ENCODE assay signal across 21 cellular contexts in genomic region chr22:22025320-22026156, GRCh38. TPM values are rescaled to one million over a fixed set of nuclear protein-coding genes. Genes with fewer than 3 reads are reported as not detected.
A peak's percentile ranks its signal among the peaks of the same experiment; 100 is the strongest.
DNase-seq lines count a peak whose midpoint lies in the region; ATAC-seq, FAIRE-seq and TF ChIP-seq lines count a peak whose summit lies in the region.
"Had no signal": no experiment of that assay in that cellular context is flagged by ENCODE, and none has a peak within 500 bp of the region (broad histone marks: within the 10 kb centered on the region; RNA-seq: fewer than 3 reads in every experiment).

No MANE protein-coding gene starts in this region.

- H4K20me1 ChIP-seq in KMS-11 (ENCODE audit: insufficient read depth), result no peaks in the 10 kb centered on the region
- no peaks in the 10 kb centered on the region for H4K20me1 ChIP-seq in K562 (replicated peaks; ENCODE audit: control insufficient read depth, insufficient read depth, low read length)

- POLR2A ChIA-PET in K562 (lab: Yijun Ruan, JAX), result interaction anchor here (0.6 to 8.1 kb wide), 4 partner anchors 15 to 429 kb away, joined by 4 to 123 read pairs (median 6); no protein-coding TSS in a partner anchor

- H3K36me3 ChIP-seq in KMS-11 (ENCODE audit: insufficient read depth), result no peaks in the 10 kb centered on the region
- no peaks in the 10 kb centered on the region for H3K36me3 ChIP-seq in K562 (ENCODE audit: control insufficient read depth, insufficient read depth, low read length)
- H3K36me3 ChIP-seq: transverse colon had no signal

- H3K9me3 Mint-ChIP-seq in stimulated activated memory B cell treated with anti-CD40 and anti-IgM and Interleukin-4, amounts not matched to agents 10 μg/mL and 1 μg/mL and 100 μg/mL, for 72 hours, result no peaks in the 10 kb centered on the region
- no peaks in the 10 kb centered on the region for H3K9me3 Mint-ChIP-seq in CD14-positive monocyte
- H3K9me3 Mint-ChIP-seq: naive thymus-derived CD8-positive, alpha-beta T cell; stimulated activated naive CD8-positive, alpha-beta T cell treated with anti-CD3 and anti-CD28 coated beads, Interleukin-15, Interleukin-2, amounts not matched to agents 100 ng/mL and 50 ng/mL, for 24 hours had no signal

- in situ Hi-C loops in K562 (cut with MboI), result no loop called here

- H3K27ac Mint-ChIP-seq in stimulated activated memory B cell treated with anti-CD40 and anti-IgM and Interleukin-4, amounts not matched to agents 10 μg/mL and 1 μg/mL and 100 μg/mL, for 72 hours, result peak overlapping the region; percentile 97
- H3K27ac Mint-ChIP-seq in CD14-positive monocyte, result no peak overlapping the region
- H3K27ac Mint-ChIP-seq: stimulated activated naive CD8-positive, alpha-beta T cell treated with anti-CD3 and anti-CD28 coated beads, Interleukin-15, Interleukin-2, amounts not matched to agents 100 ng/mL and 50 ng/mL, for 24 hours had no signal

- CTCF ChIA-PET in K562 (lab: Yijun Ruan, JAX; ENCODE audit: low intra/inter-chr PET ratio), result no interaction called here

- no TSS peak for BruUV-seq in K562 (replicated peaks; lab: Mats Ljungman, UMichigan)

- H3K9me3 ChIP-seq in K562 (replicated peaks; ENCODE audit: control insufficient read depth, insufficient read depth, low read depth, low read length), result no peaks in the 10 kb centered on the region
- H3K9me3 ChIP-seq: transverse colon had no signal

- H3K9ac ChIP-seq in KMS-11 (no peak overlapping the region), K562 (ENCODE audit: insufficient read depth in 1 of 2, low read depth in 2 of 2, low read length in 2 of 2) (peak overlapping the region in 1 of 2 experiments; percentile 6; a peak in 2 of 4 replicates)
- H3K9ac ChIP-seq: parathyroid adenoma had no signal

- H3K36me3 Mint-ChIP-seq in stimulated activated memory B cell treated with anti-CD40 and anti-IgM and Interleukin-4, amounts not matched to agents 10 μg/mL and 1 μg/mL and 100 μg/mL, for 72 hours, result peaks cover 27% of the 10 kb centered on the region
- no peaks in the 10 kb centered on the region for H3K36me3 Mint-ChIP-seq in CD14-positive monocyte
- H3K36me3 Mint-ChIP-seq: naive thymus-derived CD8-positive, alpha-beta T cell had no signal

- 22% methylated on average over 7 of the region's 7 CpGs for WGBS in K562 (ENCODE audit: insufficient coverage, low coverage, missing lambda C conversion rate)

- DNase-seq in GM12892 (ENCODE audit: insufficient read length), result no peak
- peak in 1 of 4 experiments; percentile 58 for DNase-seq in K562 (ENCODE audit: extremely low read depth in 1 of 4, low spot score in 3 of 4)
- no peak for DNase-seq in KG1 (lab: John Stamatoyannopoulos, UW)
- no peak for DNase-seq in CD14-positive monocyte (ENCODE audit: low spot score)
- DNase-seq in activated CD4-positive, alpha-beta T cell treated with anti-CD3 and anti-CD28 coated beads, Interleukin-2, amount 50 U/mL, for 48 hours, result no peak
- no peak for DNase-seq in stimulated activated naive CD4-positive, alpha-beta T cell (lab: John Stamatoyannopoulos, UW)
- DNase-seq: activated gamma-delta T cell treated with Interleukin-2 at 50 U/mL for 16 hours; dermis blood vessel endothelial cell; HCEC 1CT; naive thymus-derived CD8-positive, alpha-beta T cell; NCI-H2029; NCI-H446 treated with DMSO at 0.1 percent for 48 hours; transverse colon had no signal

- H3K4me1 Mint-ChIP-seq in stimulated activated memory B cell treated with anti-CD40 and anti-IgM and Interleukin-4, amounts not matched to agents 10 μg/mL and 1 μg/mL and 100 μg/mL, for 72 hours, result peaks cover 42% of the 10 kb centered on the region
- H3K4me1 Mint-ChIP-seq in CD14-positive monocyte, result peaks cover 13% of the 10 kb centered on the region

- H3K4me1 ChIP-seq in KMS-11 (ENCODE audit: low read depth, poor library complexity, severe bottlenecking) (no peaks in the 10 kb centered on the region), K562 (replicated peaks in 1 of 2; ENCODE audit: control insufficient read depth in 2 of 2, insufficient read depth in 2 of 2, low read length in 2 of 2) (peaks cover 15 to 20% of the 10 kb centered on the region in 2 experiments; a peak in 4 of 5 replicates)
- H3K4me1 ChIP-seq: parathyroid adenoma, transverse colon had no signal

- TF ChIP-seq CTCF in KMS-11 (conservative IDR thresholded peaks at IDR 0.05; ENCODE audit: low read depth, low read length), result no peak
- no peak for TF ChIP-seq CTCF in K562 (IDR thresholded peaks at IDR 0.05 in 2 of 3, conservative IDR thresholded peaks at IDR 0.05 in 1 of 3; ENCODE audit: insufficient read depth in 2 of 3, low read depth in 1 of 3, low read length in 3 of 3)
- TF ChIP-seq CTCF in CD14-positive monocyte (IDR thresholded peaks at IDR 0.05), result no peak

- TF ChIP-seq RAD21 in K562 (CRISPR knock-in tag; conservative IDR thresholded peaks at IDR 0.05 in 1 of 2, IDR thresholded peaks at IDR 0.05 in 1 of 2), result no peak

- H3K4me3 Mint-ChIP-seq in stimulated activated memory B cell treated with anti-CD40 and anti-IgM and Interleukin-4, amounts not matched to agents 10 μg/mL and 1 μg/mL and 100 μg/mL, for 72 hours, result peak overlapping the region; percentile 59
- H3K4me3 Mint-ChIP-seq in CD14-positive monocyte, result no peak overlapping the region
- H3K4me3 Mint-ChIP-seq: naive thymus-derived CD8-positive, alpha-beta T cell; stimulated activated naive CD8-positive, alpha-beta T cell treated with anti-CD3 and anti-CD28 coated beads, Interleukin-15, Interleukin-2, amounts not matched to agents 100 ng/mL and 50 ng/mL, for 24 hours had no signal

- intact Hi-C loops in K562 (cut with micrococcal nuclease) (loop anchor here (10.0 kb wide), 1 partner anchor 59 kb away; no protein-coding TSS in a partner anchor), CD14-positive monocyte (cut with micrococcal nuclease) (no loop called here)

- H3K27ac ChIP-seq in KMS-11 (no peak overlapping the region), K562 (ENCODE audit: extremely low read depth, low read depth, low read length) (no peak overlapping the region)
- H3K27ac ChIP-seq: epithelial cell of prostate, parathyroid adenoma, transverse colon had no signal

- peak; percentile 7; the same call in 2 of the 3 replicates for ATAC-seq in K562
- ATAC-seq in stimulated activated memory B cell treated with anti-CD40 and anti-IgM and Interleukin-4, amounts not matched to agents 10 μg/mL and 1 μg/mL and 100 μg/mL, for 72 hours, result peak; percentile 72
- ATAC-seq: naive thymus-derived CD8-positive, alpha-beta T cell; sciatic nerve had no signal

- H3K4me2 ChIP-seq in KMS-11 (no peak overlapping the region), K562 (ENCODE audit: insufficient read depth, low read length) (no peak overlapping the region)

- no peak for TF ChIP-seq EP300 in K562 (IDR thresholded peaks at IDR 0.05; ENCODE audit: low read length)

- H3K79me2 ChIP-seq in KMS-11 (ENCODE audit: insufficient read depth, low read depth), result no peaks in the 10 kb centered on the region
- no peaks in the 10 kb centered on the region for H3K79me2 ChIP-seq in K562 (ENCODE audit: control insufficient read depth, insufficient read depth, low read length)
- H3K79me2 ChIP-seq: parathyroid adenoma had no signal

- TF ChIP-seq POLR2A in GM12892 (IDR thresholded peaks at IDR 0.05; ENCODE audit: low read depth, low read length) (0 out of 2 replicates have a peak, but pooled peaks have one; percentile 5), K562 (conservative IDR thresholded peaks at IDR 0.05) (no peak)

- H3K4me3 ChIP-seq in KMS-11 (IDR thresholded peaks at IDR 0.05; ENCODE audit: insufficient read depth, low read depth, low read length) (no peak overlapping the region), K562 (no peak overlapping the region)
- H3K4me3 ChIP-seq: transverse colon had no signal

- H2AFZ ChIP-seq in KMS-11 (ENCODE audit: low read depth) (peak overlapping the region; percentile 14; the same call in 1 of the 2 replicates), K562 (ENCODE audit: low read depth, low read length) (peak overlapping the region; percentile 20)
- H2AFZ ChIP-seq: parathyroid adenoma had no signal

- no peak for FAIRE-seq in GM12892 (lab: Jason Lieb, UNC)
- no peak for FAIRE-seq in K562 (lab: Jason Lieb, UNC)
- FAIRE-seq: bronchial epithelial cell, keratinocyte had no signal

- no peaks in the 10 kb centered on the region for H3K27me3 ChIP-seq in KMS-11 (ENCODE audit: insufficient read depth, low read depth)
- H3K27me3 ChIP-seq in K562 (ENCODE audit: control insufficient read depth in 2 of 2, insufficient read depth in 2 of 2, low read length in 2 of 2), result peaks cover 6 to 23% of the 10 kb centered on the region in 2 experiments; a peak in 2 of 5 replicates
- H3K27me3 ChIP-seq: transverse colon had no signal

- no peaks in the 10 kb centered on the region for H3K9me1 ChIP-seq in K562 (ENCODE audit: control insufficient read depth, insufficient read depth, low read length)

- H3K27me3 Mint-ChIP-seq in stimulated activated memory B cell treated with anti-CD40 and anti-IgM and Interleukin-4, amounts not matched to agents 10 μg/mL and 1 μg/mL and 100 μg/mL, for 72 hours, result no peaks in the 10 kb centered on the region
- peaks cover 0 to 2% (median 1%) of the 10 kb centered on the region in 3 donors for H3K27me3 Mint-ChIP-seq in CD14-positive monocyte (ENCODE audit: low read depth in 3 of 3)
- H3K27me3 Mint-ChIP-seq: stimulated activated naive CD8-positive, alpha-beta T cell treated with anti-CD3 and anti-CD28 coated beads, Interleukin-15, Interleukin-2, amounts not matched to agents 100 ng/mL and 50 ng/mL, for 24 hours had no signal

TF ChIP-seq in K562, 482 proteins besides CTCF, POLR2A, EP300 and RAD21 (continues in another document):
- TF ChIP-seq FOXA1 (IDR thresholded peaks at IDR 0.05; ENCODE audit: borderline replicate concordance) (no peak), ZBTB1 (CRISPR knock-in tag; IDR thresholded peaks at IDR 0.05; ENCODE audit: borderline replicate concordance, low read depth) (0 out of 2 replicates have a peak, but pooled peaks have one; percentile 66)

RNA-seq across cellular contexts. Expression of gene TOP3B, which starts 43.0 kb away (rescaled TPM):
- polyA plus RNA-seq in GM12892 (2012; ENCODE audit: missing spikeins), result 13.7 TPM
- total RNA-seq in K562 (2011; cell fraction: chromatin; rRNA removed; ENCODE audit: low replicate concordance), result 654 and 1,271 TPM in 2 replicates
- total RNA-seq in K562 (2011; cell fraction: nucleolus; rRNA removed), result 667 and 676 TPM in 2 replicates
- total RNA-seq in K562 (2011; cell fraction: nucleoplasm; rRNA removed), result 562 and 595 TPM in 2 replicates
- total RNA-seq in K562 (2014; rRNA removed), result 168 and 209 TPM in 2 replicates
- 70.7 and 93.0 TPM in 2 replicates for total RNA-seq in K562 (2014; rRNA removed; fragmentation: Illumina TruSeq; extraction: Trizol)
- 132 and 135 TPM in 2 replicates for total RNA-seq in K562 (2015; rRNA removed; fragmentation: Illumina TruSeq; extraction: Trizol)
- total RNA-seq in K562 (2021), result 182 and 188 TPM in 2 replicates
- 77.5 and 115 TPM in 2 replicates for polyA plus RNA-seq in K562 (2011; rRNA removed)
- 70.1 and 77.8 TPM in 2 replicates for polyA plus RNA-seq in K562 (2011; cell fraction: cytosol; rRNA removed)
- 984 and 1,286 TPM in 2 replicates for polyA plus RNA-seq in K562 (2011; cell fraction: nucleus; rRNA removed)
- polyA plus RNA-seq in K562 (2012), result 96.9 and 122 TPM in 2 replicates
- polyA plus RNA-seq in K562 (2014; fragmentation: Illumina TruSeq; extraction: Trizol), result 112 and 123 TPM in 2 replicates
- 10 to 100 TPM in 1 of 2 experiments, 1 to 10 TPM in 1; 3.0 to 11.5 TPM for polyA plus RNA-seq in K562 (2014; fragmentation: Nextera tagmentation; extraction: Ambion mirVana)
- polyA plus RNA-seq in K562 (2014; rRNA removed), result 153 and 161 TPM in 2 replicates
- 98.9 and 108 TPM in 2 replicates for polyA minus RNA-seq in K562 (2011; rRNA and poly(A)+ RNA removed)
- polyA minus RNA-seq in K562 (2011; cell fraction: cytosol; rRNA and poly(A)+ RNA removed), result 76.3 and 79.3 TPM in 2 replicates
- polyA minus RNA-seq in K562 (2011; cell fraction: nucleus; rRNA and poly(A)+ RNA removed), result 248 and 295 TPM in 2 replicates
- 1 to 10 TPM; 9.0 to 9.5 TPM for polyA plus RNA-seq in CD14-positive monocyte
